ENCODE assay signal across 8 cellular contexts in genomic region chr10:77493851-77494788, GRCh38.
A peak's percentile ranks its signal among the peaks of the same experiment; 100 is the strongest.
DNase-seq lines count a peak whose midpoint lies in the region; ATAC-seq and TF ChIP-seq lines count a peak whose summit lies in the region.

No MANE protein-coding gene starts in this region.

- no peaks in the 10 kb centered on the region for H3K36me3 ChIP-seq in tibial nerve

- H3K4me3 Mint-ChIP-seq in chondrocyte (ENCODE audit: unreplicated experiment) (no peak overlapping the region), osteocyte (ENCODE audit: unreplicated experiment) (no peak overlapping the region)

- peaks cover 41% of the 10 kb centered on the region for H3K4me1 Mint-ChIP-seq in chondrocyte (ENCODE audit: low read depth)
- peaks cover 35% of the 10 kb centered on the region for H3K4me1 Mint-ChIP-seq in osteocyte (ENCODE audit: unreplicated experiment)

- H3K36me3 Mint-ChIP-seq in chondrocyte (ENCODE audit: low read depth) (no peaks in the 10 kb centered on the region), osteocyte (ENCODE audit: unreplicated experiment) (no peaks in the 10 kb centered on the region)

- H3K9me3 Mint-ChIP-seq in chondrocyte (ENCODE audit: low read depth) = no peaks in the 10 kb centered on the region
- no peaks in the 10 kb centered on the region for H3K9me3 Mint-ChIP-seq in osteocyte (ENCODE audit: unreplicated experiment)

- ATAC-seq in GM18858 (IDR thresholded peaks at IDR 0.05; ENCODE audit: unreplicated experiment) = no peak

- TF ChIP-seq EP300 in Ishikawa (IDR thresholded peaks at IDR 0.05; ENCODE audit: borderline replicate concordance) (no peak), tibial nerve (IDR thresholded peaks at IDR 0.05) (no peak)

- DNase-seq in GM12865 (ENCODE audit: low read depth) = peak; percentile 71
- DNase-seq in chondrocyte (ENCODE audit: low spot score) = no peak
- DNase-seq in osteocyte (ENCODE audit: extremely low spot score, unreplicated experiment) = no peak
- DNase-seq in GDM1 (lab: John Stamatoyannopoulos, UW) = no peak
- DNase-seq in HUDEP-2 (lab: John Stamatoyannopoulos, UW; ENCODE audit: unreplicated experiment in 76 of 76) = no peak
- DNase-seq in tibial nerve (ENCODE audit: low spot score in 2 of 2) = no peak

- 68 to 69% methylated on average over 12 to 14 of the region's 14 CpGs for WGBS in tibial nerve, 2 donors

- H3K27ac ChIP-seq in tibial nerve = no peak overlapping the region

- no peaks in the 10 kb centered on the region for H3K27me3 Mint-ChIP-seq in chondrocyte (ENCODE audit: low read depth)
- H3K27me3 Mint-ChIP-seq in osteocyte (ENCODE audit: unreplicated experiment) = no peaks in the 10 kb centered on the region

- H3K9me3 ChIP-seq in tibial nerve = no peaks in the 10 kb centered on the region

- H3K4me3 ChIP-seq in GM12865 (ENCODE audit: low read depth, low read length) (no peak overlapping the region), tibial nerve (no peak overlapping the region)

- no peaks in the 10 kb centered on the region for H3K27me3 ChIP-seq in tibial nerve

- H3K27ac Mint-ChIP-seq in chondrocyte (ENCODE audit: unreplicated experiment) (no peak overlapping the region), osteocyte (ENCODE audit: unreplicated experiment) (no peak overlapping the region)

- peak; percentile 71 for TF ChIP-seq RAD21 in Ishikawa (IDR thresholded peaks at IDR 0.05; ENCODE audit: low read depth)

- no peak for TF ChIP-seq POLR2A in tibial nerve (IDR thresholded peaks at IDR 0.05)

- no peak for TF ChIP-seq CTCF in GM12865 (IDR thresholded peaks at IDR 0.05; ENCODE audit: insufficient read depth, low read depth, low read length, missing control alignments)
- TF ChIP-seq CTCF in chondrocyte (IDR thresholded peaks at IDR 0.05) = peak; percentile 78
- TF ChIP-seq CTCF in osteocyte (IDR thresholded peaks at IDR 0.05) = peak; percentile 60
- TF ChIP-seq CTCF in tibial nerve (IDR thresholded peaks at IDR 0.05) = no peak

- H3K4me1 ChIP-seq in tibial nerve = no peaks in the 10 kb centered on the region

TF ChIP-seq in Ishikawa, 13 proteins besides CTCF, POLR2A, EP300 and RAD21:
- 0 out of 2 replicates have a peak, but pooled peaks have one; percentile 16 for TF ChIP-seq NFIC (IDR thresholded peaks at IDR 0.05)
- no peak for TF ChIP-seq FOXM1 (IDR thresholded peaks at IDR 0.05; ENCODE audit: borderline replicate concordance, low read depth)

Comparison
In these comparisons a context has a peak if more than half of its experiments do, and no peak if none do; other contexts are left out.
1. CTCF ChIP-seq: peak in chondrocyte (single experiment) and osteocyte (single experiment); none in GM12865 (single experiment) and tibial nerve (0 of 5).